21 cellular contexts compared by ENCODE assay signal in the genomic region with DNA sequence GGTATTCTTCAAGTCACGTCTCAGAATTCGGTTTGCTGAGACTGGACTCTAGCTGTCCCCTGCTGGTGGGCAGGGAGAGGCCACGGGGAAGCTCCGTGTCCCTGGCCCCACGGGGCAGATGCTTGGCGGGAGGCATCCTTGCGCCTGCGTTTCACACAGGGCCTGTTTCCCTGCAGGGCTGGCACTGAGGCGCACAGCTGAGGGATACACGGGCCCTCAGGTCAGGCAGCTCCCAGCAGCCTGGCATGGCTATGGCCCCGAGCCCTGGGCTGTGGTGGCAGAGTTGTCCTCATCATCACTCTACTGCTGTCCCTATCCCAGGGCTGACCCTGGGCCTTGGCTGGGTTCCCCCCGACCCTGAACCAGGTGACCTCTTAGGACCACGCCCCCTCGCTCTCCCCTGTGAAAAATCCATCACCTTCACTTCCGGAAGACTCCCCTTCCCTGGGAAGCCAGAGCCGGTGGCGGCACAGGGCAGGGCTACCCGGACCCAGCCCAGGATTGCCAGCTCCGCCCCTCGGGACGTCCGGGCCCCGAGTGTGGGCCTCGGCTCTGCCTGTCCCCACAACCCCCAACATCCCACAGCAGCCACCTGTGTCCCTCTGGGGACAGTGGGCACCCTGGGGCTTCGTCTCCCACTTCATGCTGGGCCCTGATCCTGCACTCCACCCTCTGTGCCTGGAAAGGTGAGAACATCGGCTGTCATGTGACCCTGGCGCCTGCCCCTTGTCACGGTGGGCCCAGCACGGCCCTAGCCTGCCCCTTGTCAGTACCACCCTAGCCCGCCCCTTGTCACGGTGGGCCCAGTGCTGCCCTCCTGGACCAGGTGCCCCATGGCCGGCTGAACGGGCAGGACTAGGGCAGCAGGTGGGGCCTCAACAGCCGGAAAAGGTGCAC. TPM values are rescaled to one million over a fixed set of nuclear protein-coding genes. Genes with fewer than 3 reads are reported as not detected.
DNase-seq lines count a peak whose midpoint lies in the region; ATAC-seq, FAIRE-seq and TF ChIP-seq lines count a peak whose summit lies in the region.
"Had no signal": no experiment of that assay in that cellular context is flagged by ENCODE, and none has a peak within 500 bp of the region (broad histone marks: within the 10 kb centered on the region; RNA-seq: fewer than 3 reads in every experiment).

No MANE protein-coding gene starts in this region.

- H3K4me3 Mint-ChIP-seq in stimulated activated naive B cell treated with anti-CD40 and anti-IgM and Interleukin-4, amounts not matched to agents 10 μg/mL and 1 μg/mL and 100 μg/mL, for 72 hours, result no peak overlapping the region
- H3K4me3 Mint-ChIP-seq: CD8-positive, alpha-beta T cell; GM23338 had no signal

- no peak overlapping the region; the same call in 1 of the 2 replicates for H3K27ac ChIP-seq in HCT116 (ENCODE audit: low read depth, low read length)
- no peak overlapping the region for H3K27ac ChIP-seq in K562 (ENCODE audit: extremely low read depth, low read depth, low read length)

- H3K9ac ChIP-seq in HCT116 (ENCODE audit: low read length) (no peak overlapping the region), K562 (ENCODE audit: insufficient read depth in 1 of 2, low read depth in 2 of 2, low read length in 2 of 2) (no peak overlapping the region; a peak in 1 of 4 replicates)

- peaks cover 19% of the 10 kb centered on the region for H3K79me2 ChIP-seq in HCT116 (ENCODE audit: insufficient read depth, low read length)
- H3K79me2 ChIP-seq in K562 (ENCODE audit: control insufficient read depth, insufficient read depth, low read length), result peaks cover 19% of the 10 kb centered on the region

- H3K9me1 ChIP-seq in K562 (ENCODE audit: control insufficient read depth, insufficient read depth, low read length), result no peaks in the 10 kb centered on the region

- CTCF ChIA-PET in HCT116 (lab: Charles Lee), result interaction anchor here (0.9 kb wide), 1 partner anchor 41 kb away, joined by 4 read pairs; no protein-coding TSS in a partner anchor
- CTCF ChIA-PET in K562 (lab: Yijun Ruan, JAX; ENCODE audit: low intra/inter-chr PET ratio), result no interaction called here

- POLR2A ChIA-PET in HCT116 (lab: Charles Lee) (no interaction called here), K562 (lab: Yijun Ruan, JAX) (interaction anchor here (0.6 to 1.0 kb wide), 3 partner anchors 23 to 714 kb away, joined by 3 to 4 read pairs (median 3); a partner anchor contains a TSS)

- TF ChIP-seq POLR2A in HCT116 (IDR thresholded peaks at IDR 0.05; ENCODE audit: borderline replicate concordance, extremely low read depth, insufficient read depth, insufficient read length), result no peak
- TF ChIP-seq POLR2A in K562 (conservative IDR thresholded peaks at IDR 0.05), result peak; percentile 34

- no peaks in the 10 kb centered on the region for H3K9me3 Mint-ChIP-seq in stimulated activated naive B cell treated with anti-CD40 and anti-IgM and Interleukin-4, amounts not matched to agents 10 μg/mL and 1 μg/mL and 100 μg/mL, for 72 hours
- H3K9me3 Mint-ChIP-seq: CD8-positive, alpha-beta T cell; GM23338 had no signal

- H3K36me3 ChIP-seq in HCT116 (ENCODE audit: control insufficient read depth in 1 of 2, insufficient read depth in 2 of 2, low read length in 2 of 2) (peaks cover 8 to 47% of the 10 kb centered on the region in 2 experiments; a peak in 3 of 4 replicates), K562 (ENCODE audit: control insufficient read depth, insufficient read depth, low read length) (peaks cover 90% of the 10 kb centered on the region; the same call in 2 of the 3 replicates)

- no peak overlapping the region for H2AFZ ChIP-seq in HCT116 (ENCODE audit: low read depth, low read length, poor library complexity, severe bottlenecking)
- H2AFZ ChIP-seq in K562 (ENCODE audit: low read depth, low read length), result no peak overlapping the region
- H2AFZ ChIP-seq: GM23338 had no signal

- TF ChIP-seq RAD21 in HCT116 (IDR thresholded peaks at IDR 0.05; ENCODE audit: low read depth) (no peak), K562 (CRISPR knock-in tag; conservative IDR thresholded peaks at IDR 0.05 in 1 of 2, IDR thresholded peaks at IDR 0.05 in 1 of 2) (no peak)

- RAD21 ChIA-PET in HCT116 (lab: Charles Lee; ENCODE audit: low non-redundant PET in 1 of 2, low total read pairs in 2 of 2, uncharacterized antibody in 2 of 2, unreplicated experiment in 2 of 2), result no interaction called here

- in situ Hi-C loops in K562 (cut with MboI), result no loop called here

- DNase-seq in left ventricle myocardium superior (no peak), left cardiac atrium (no peak), HCT116 (ENCODE audit: low read depth, low spot score) (no peak), K562 (ENCODE audit: extremely low read depth in 1 of 4, low spot score in 3 of 4) (peak in 2 of 4 experiments; percentile 22 to 30)
- no peak for DNase-seq in stimulated activated naive B cell treated with anti-CD40 and anti-IgM and Interleukin-4, amounts not matched to agents 10 μg/mL and 1 μg/mL and 100 μg/mL, for 72 hours
- no peak for DNase-seq in activated CD4-positive, alpha-beta T cell treated with anti-CD3 and anti-CD28 coated beads for 48 hours
- DNase-seq: DMS79 treated with DMSO at 0.1 percent for 48 hours; KBM-7; NCI-H1694 treated with DMSO at 0.1 percent for 48 hours; NCI-H510A; NCI-H748 treated with DMSO at 0.1 percent for 48 hours; NK-92 treated with Interleukin-12 subunit alpha and Interleukin-12 subunit beta, amount 100 ng/mL, for 24 hours; SIG-M5 had no signal

- no TSS peak for BruUV-seq in HCT116 (replicated peaks; lab: Mats Ljungman, UMichigan)
- no TSS peak for BruUV-seq in K562 (replicated peaks; lab: Mats Ljungman, UMichigan)

- no peaks in the 10 kb centered on the region for H3K9me2 ChIP-seq in HCT116 (ENCODE audit: insufficient read depth)

- no peaks in the 10 kb centered on the region for H3K9me3 ChIP-seq in HCT116 (ENCODE audit: control insufficient read depth in 1 of 2, insufficient read depth in 1 of 2, low read depth in 1 of 2, low read length in 2 of 2)
- no peaks in the 10 kb centered on the region for H3K9me3 ChIP-seq in K562 (replicated peaks; ENCODE audit: control insufficient read depth, insufficient read depth, low read depth, low read length)

- peak overlapping the region; percentile 14 for H3K27ac Mint-ChIP-seq in stimulated activated naive B cell treated with anti-CD40 and anti-IgM and Interleukin-4, amounts not matched to agents 10 μg/mL and 1 μg/mL and 100 μg/mL, for 72 hours
- H3K27ac Mint-ChIP-seq: CD8-positive, alpha-beta T cell; GM23338 had no signal

- 83% methylated on average over 32 of the region's 34 CpGs for WGBS in K562 (ENCODE audit: insufficient coverage, low coverage, missing lambda C conversion rate)

- H4K20me1 ChIP-seq in HCT116 (ENCODE audit: insufficient read depth) (no peaks in the 10 kb centered on the region), K562 (replicated peaks; ENCODE audit: control insufficient read depth, insufficient read depth, low read length) (no peaks in the 10 kb centered on the region)

- TF ChIP-seq CTCF in HCT116 (IDR thresholded peaks at IDR 0.05 in 2 of 3, conservative IDR thresholded peaks at IDR 0.05 in 1 of 3; ENCODE audit: borderline replicate concordance in 1 of 3, insufficient read depth in 1 of 3, low read depth in 2 of 3, low read length in 2 of 3) (no peak), K562 (IDR thresholded peaks at IDR 0.05 in 2 of 3, conservative IDR thresholded peaks at IDR 0.05 in 1 of 3; ENCODE audit: insufficient read depth in 2 of 3, low read depth in 1 of 3, low read length in 3 of 3) (peak in 2 of 3 experiments; percentile 15 to 27; a peak in 2 of 6 replicates)

- H3K27me3 Mint-ChIP-seq in stimulated activated naive B cell treated with anti-CD40 and anti-IgM and Interleukin-4, amounts not matched to agents 10 μg/mL and 1 μg/mL and 100 μg/mL, for 72 hours, result no peaks in the 10 kb centered on the region

- no peak overlapping the region for H3K4me2 ChIP-seq in HCT116 (ENCODE audit: low read length)
- H3K4me2 ChIP-seq in K562 (ENCODE audit: insufficient read depth, low read length), result no peak overlapping the region
- H3K4me2 ChIP-seq: GM23338 had no signal

- peaks cover 3 to 7% of the 10 kb centered on the region in 2 donors for H3K4me1 Mint-ChIP-seq in stimulated activated naive B cell treated with anti-CD40 and anti-IgM and Interleukin-4, amounts not matched to agents 10 μg/mL and 1 μg/mL and 100 μg/mL, for 72 hours
- H3K4me1 Mint-ChIP-seq: GM23338 had no signal

- H3K27me3 ChIP-seq in HCT116 (ENCODE audit: insufficient read depth, low read length), result no peaks in the 10 kb centered on the region
- H3K27me3 ChIP-seq in K562 (ENCODE audit: control insufficient read depth in 2 of 2, insufficient read depth in 2 of 2, low read length in 2 of 2), result no peaks in the 10 kb centered on the region

- no peak for TF ChIP-seq EP300 in K562 (IDR thresholded peaks at IDR 0.05; ENCODE audit: low read length)

- ATAC-seq in left ventricle myocardium superior, result peak; percentile 6
- ATAC-seq in left cardiac atrium, result no peak
- ATAC-seq in HCT116, result peak; percentile 13; the same call in 1 of the 2 replicates
- peak; percentile 14 for ATAC-seq in K562
- no peak for ATAC-seq in stimulated activated naive B cell treated with anti-CD40 and anti-IgM and Interleukin-4, amounts not matched to agents 10 μg/mL and 1 μg/mL and 100 μg/mL, for 72 hours (replicated peaks)
- no peak for ATAC-seq in esophagus mucosa
- no peak for ATAC-seq in HG03139 (IDR thresholded peaks at IDR 0.05; ENCODE audit: unreplicated experiment)
- ATAC-seq: CD8-positive, alpha-beta T cell; GM23338 had no signal

- H3K36me3 Mint-ChIP-seq in stimulated activated naive B cell treated with anti-CD40 and anti-IgM and Interleukin-4, amounts not matched to agents 10 μg/mL and 1 μg/mL and 100 μg/mL, for 72 hours, result peaks cover 23 to 29% of the 10 kb centered on the region in 2 donors

- H3K4me1 ChIP-seq in HCT116 (ENCODE audit: control insufficient read depth in 1 of 2, insufficient read depth in 2 of 2, low read length in 2 of 2) (peaks cover 0 to 9% of the 10 kb centered on the region in 2 experiments; a peak in 1 of 4 replicates), K562 (replicated peaks in 1 of 2; ENCODE audit: control insufficient read depth in 2 of 2, insufficient read depth in 2 of 2, low read length in 2 of 2) (peaks cover 0 to 71% of the 10 kb centered on the region in 2 experiments; a peak in 2 of 5 replicates)

- H3K4me3 ChIP-seq in HCT116 (replicated peaks in 1 of 2; ENCODE audit: low read depth in 1 of 2, low read length in 2 of 2) (no peak overlapping the region), K562 (no peak overlapping the region)
- H3K4me3 ChIP-seq: GM23338 had no signal

- intact Hi-C loops in left ventricle myocardium superior (cut with micrococcal nuclease) (no loop called here), left cardiac atrium (cut with DNase I) (no loop called here), HCT116 (cut with micrococcal nuclease) (no loop called here), K562 (cut with micrococcal nuclease) (no loop called here)

- FAIRE-seq in K562 (lab: Jason Lieb, UNC), result no peak
- FAIRE-seq: A204.1, GM18507 had no signal

RNA-seq across cellular contexts. Expression of a gene that starts 5.0 kb away (rescaled TPM):
- 155 TPM for total RNA-seq in left ventricle myocardium superior
- total RNA-seq in left cardiac atrium, result 100 to 1,000 TPM; 176 to 198 TPM
- total RNA-seq in HCT116 (2021; ENCODE audit: unreplicated experiment), result 291 TPM
- polyA plus RNA-seq in HCT116 (2012), result 302 and 326 TPM in 2 replicates
- total RNA-seq in K562 (2011; cell fraction: chromatin; rRNA removed; ENCODE audit: low replicate concordance), result 175 and 615 TPM in 2 replicates
- 837 and 852 TPM in 2 replicates for total RNA-seq in K562 (2011; cell fraction: nucleolus; rRNA removed)
- 311 and 347 TPM in 2 replicates for total RNA-seq in K562 (2011; cell fraction: nucleoplasm; rRNA removed)
- 231 and 272 TPM in 2 replicates for total RNA-seq in K562 (2014; rRNA removed)
- 11.3 and 24.9 TPM in 2 replicates for total RNA-seq in K562 (2014; rRNA removed; fragmentation: Illumina TruSeq; extraction: Trizol)
- 140 and 141 TPM in 2 replicates for total RNA-seq in K562 (2015; rRNA removed; fragmentation: Illumina TruSeq; extraction: Trizol)
- total RNA-seq in K562 (2021), result 311 and 322 TPM in 2 replicates
- polyA plus RNA-seq in K562 (2011; rRNA removed), result 132 and 158 TPM in 2 replicates
- polyA plus RNA-seq in K562 (2011; cell fraction: cytosol; rRNA removed), result 141 and 377 TPM in 2 replicates
- 1,627 and 2,902 TPM in 2 replicates for polyA plus RNA-seq in K562 (2011; cell fraction: nucleus; rRNA removed)
- 245 and 282 TPM in 2 replicates for polyA plus RNA-seq in K562 (2012)
- 48.4 and 105 TPM in 2 replicates for polyA plus RNA-seq in K562 (2014; fragmentation: Illumina TruSeq; extraction: Trizol)
- polyA plus RNA-seq in K562 (2014; fragmentation: Nextera tagmentation; extraction: Ambion mirVana), result 1 to 10 TPM in 1 of 2 experiments, under 1 TPM in 1; 0.99 to 4.1 TPM
- 352 and 365 TPM in 2 replicates for polyA plus RNA-seq in K562 (2014; rRNA removed)
- polyA minus RNA-seq in K562 (2011; rRNA and poly(A)+ RNA removed), result 9.4 and 25.8 TPM in 2 replicates
- 61.7 and 63.0 TPM in 2 replicates for polyA minus RNA-seq in K562 (2011; cell fraction: cytosol; rRNA and poly(A)+ RNA removed)
- 112 and 134 TPM in 2 replicates for polyA minus RNA-seq in K562 (2011; cell fraction: nucleus; rRNA and poly(A)+ RNA removed)
- total RNA-seq in esophagus mucosa, result 75.3 TPM

RNA-seq across cellular contexts. Expression of a gene that starts 22.7 kb away (rescaled TPM):
- total RNA-seq in left ventricle myocardium superior (21.4 TPM), left cardiac atrium (10 to 100 TPM; 21.9 to 28.8 TPM), HCT116 (2021; ENCODE audit: unreplicated experiment) (50.9 TPM), K562 (2014; rRNA removed) (30.1 and 35.1 TPM in 2 replicates), K562 (2014; rRNA removed; fragmentation: Illumina TruSeq; extraction: Trizol) (14.4 and 14.8 TPM in 2 replicates), K562 (2015; rRNA removed; fragmentation: Illumina TruSeq; extraction: Trizol) (21.0 and 21.6 TPM in 2 replicates), K562 (2021) (33.9 and 36.6 TPM in 2 replicates), esophagus mucosa (46.2 TPM)
- polyA plus RNA-seq in HCT116 (2012), result 53.6 and 53.7 TPM in 2 replicates
- 158 and 355 TPM in 2 replicates for total RNA-seq in K562 (2011; cell fraction: chromatin; rRNA removed; ENCODE audit: low replicate concordance)
- 181 and 194 TPM in 2 replicates for total RNA-seq in K562 (2011; cell fraction: nucleolus; rRNA removed)
- total RNA-seq in K562 (2011; cell fraction: nucleoplasm; rRNA removed), result 119 and 136 TPM in 2 replicates
- polyA plus RNA-seq in K562 (2011; rRNA removed) (27.3 and 40.1 TPM in 2 replicates), K562 (2014; fragmentation: Illumina TruSeq; extraction: Trizol) (23.8 and 31.3 TPM in 2 replicates), K562 (2014; fragmentation: Nextera tagmentation; extraction: Ambion mirVana) (under 1 TPM; 0.55 to 0.89 TPM), K562 (2014; rRNA removed) (29.6 and 33.6 TPM in 2 replicates)
- 33.0 and 35.1 TPM in 2 replicates for polyA plus RNA-seq in K562 (2011; cell fraction: cytosol; rRNA removed)
- 128 and 134 TPM in 2 replicates for polyA plus RNA-seq in K562 (2011; cell fraction: nucleus; rRNA removed)
- 25.3 and 58.7 TPM in 2 replicates for polyA plus RNA-seq in K562 (2012)
- polyA minus RNA-seq in K562 (2011; rRNA and poly(A)+ RNA removed), result 32.0 and 36.7 TPM in 2 replicates
- polyA minus RNA-seq in K562 (2011; cell fraction: cytosol; rRNA and poly(A)+ RNA removed), result 17.1 and 24.8 TPM in 2 replicates
- polyA minus RNA-seq in K562 (2011; cell fraction: nucleus; rRNA and poly(A)+ RNA removed), result 38.5 and 64.6 TPM in 2 replicates

RNA-seq across cellular contexts. Expression of a gene that starts 29.5 kb away (rescaled TPM):
- total RNA-seq in left ventricle myocardium superior (not detected), left cardiac atrium (not detected), HCT116 (2021; ENCODE audit: unreplicated experiment) (23.1 TPM), K562 (2014; rRNA removed) (not detected in 2 replicates), K562 (2014; rRNA removed; fragmentation: Illumina TruSeq; extraction: Trizol) (not detected in 2 replicates), K562 (2015; rRNA removed; fragmentation: Illumina TruSeq; extraction: Trizol) (not detected in 2 replicates), K562 (2021) (0.35 and 0.36 TPM in 2 replicates), esophagus mucosa (0.12 TPM)
- polyA plus RNA-seq in HCT116 (2012), result 8.6 and 12.5 TPM in 2 replicates
- total RNA-seq in K562 (2011; cell fraction: chromatin; rRNA removed; ENCODE audit: low replicate concordance), result 0.25 and 3.0 TPM in 2 replicates
- total RNA-seq in K562 (2011; cell fraction: nucleolus; rRNA removed), result 0.67 and 3.3 TPM in 2 replicates
- total RNA-seq in K562 (2011; cell fraction: nucleoplasm; rRNA removed), result 0.53 and 1.2 TPM in 2 replicates
- polyA plus RNA-seq in K562 (2011; rRNA removed) (0.03 and 0.04 TPM in 2 replicates), K562 (2014; fragmentation: Illumina TruSeq; extraction: Trizol) (0.08 TPM in 1 of 2 replicates, not detected in the other), K562 (2014; fragmentation: Nextera tagmentation; extraction: Ambion mirVana) (not detected), K562 (2014; rRNA removed) (0.08 and 0.16 TPM in 2 replicates)
- polyA plus RNA-seq in K562 (2011; cell fraction: cytosol; rRNA removed), result 0.04 and 0.07 TPM in 2 replicates
- 0.34 and 0.67 TPM in 2 replicates for polyA plus RNA-seq in K562 (2011; cell fraction: nucleus; rRNA removed)
- polyA plus RNA-seq in K562 (2012), result 0.35 and 0.38 TPM in 2 replicates
- not detected in 2 replicates for polyA minus RNA-seq in K562 (2011; rRNA and poly(A)+ RNA removed)
- polyA minus RNA-seq in K562 (2011; cell fraction: cytosol; rRNA and poly(A)+ RNA removed), result not detected in 2 replicates
- 0.13 and 0.56 TPM in 2 replicates for polyA minus RNA-seq in K562 (2011; cell fraction: nucleus; rRNA and poly(A)+ RNA removed)
- total RNA-seq: CD8-positive, alpha-beta T cell; G401; RPMI7951 had no signal

RNA-seq across cellular contexts. Expression of a gene that starts 32.2 kb away (rescaled TPM):
- total RNA-seq in left ventricle myocardium superior, result 12.6 TPM
- total RNA-seq in left cardiac atrium, result 10 to 100 TPM; 13.5 to 14.0 TPM
- 11.0 TPM for total RNA-seq in HCT116 (2021; ENCODE audit: unreplicated experiment)
- 4.6 and 5.3 TPM in 2 replicates for polyA plus RNA-seq in HCT116 (2012)
- total RNA-seq in K562 (2011; cell fraction: chromatin; rRNA removed; ENCODE audit: low replicate concordance), result 10.1 and 23.7 TPM in 2 replicates
- total RNA-seq in K562 (2011; cell fraction: nucleolus; rRNA removed), result 16.3 and 18.0 TPM in 2 replicates
- 9.3 and 10.3 TPM in 2 replicates for total RNA-seq in K562 (2011; cell fraction: nucleoplasm; rRNA removed)
- total RNA-seq in K562 (2014; rRNA removed), result 3.7 and 5.1 TPM in 2 replicates
- total RNA-seq in K562 (2014; rRNA removed; fragmentation: Illumina TruSeq; extraction: Trizol), result 1.5 and 1.6 TPM in 2 replicates
- total RNA-seq in K562 (2015; rRNA removed; fragmentation: Illumina TruSeq; extraction: Trizol), result 5.1 and 5.2 TPM in 2 replicates
- 8.6 and 8.8 TPM in 2 replicates for total RNA-seq in K562 (2021)
- 1.5 and 3.0 TPM in 2 replicates for polyA plus RNA-seq in K562 (2011; rRNA removed)
- polyA plus RNA-seq in K562 (2011; cell fraction: cytosol; rRNA removed), result 2.4 and 2.6 TPM in 2 replicates
- polyA plus RNA-seq in K562 (2011; cell fraction: nucleus; rRNA removed), result 17.8 and 18.3 TPM in 2 replicates
- polyA plus RNA-seq in K562 (2012), result 6.6 and 13.1 TPM in 2 replicates
- 5.2 and 5.3 TPM in 2 replicates for polyA plus RNA-seq in K562 (2014; fragmentation: Illumina TruSeq; extraction: Trizol)
- polyA plus RNA-seq in K562 (2014; fragmentation: Nextera tagmentation; extraction: Ambion mirVana), result under 1 TPM; 0.20 to 0.29 TPM
- 5.0 and 7.1 TPM in 2 replicates for polyA plus RNA-seq in K562 (2014; rRNA removed)
- 0.69 and 0.74 TPM in 2 replicates for polyA minus RNA-seq in K562 (2011; rRNA and poly(A)+ RNA removed)
- polyA minus RNA-seq in K562 (2011; cell fraction: cytosol; rRNA and poly(A)+ RNA removed), result 1.4 and 1.5 TPM in 2 replicates
- 3.0 and 4.1 TPM in 2 replicates for polyA minus RNA-seq in K562 (2011; cell fraction: nucleus; rRNA and poly(A)+ RNA removed)
- 4.9 TPM for total RNA-seq in esophagus mucosa

RNA-seq across cellular contexts. Expression of a gene that starts 39.1 kb away (rescaled TPM):
- total RNA-seq in left ventricle myocardium superior (0.12 TPM), left cardiac atrium (under 1 TPM; 0.39 to 0.44 TPM), HCT116 (2021; ENCODE audit: unreplicated experiment) (71.7 TPM), K562 (2014; rRNA removed) (91.8 and 115 TPM in 2 replicates), K562 (2014; rRNA removed; fragmentation: Illumina TruSeq; extraction: Trizol) (13.1 and 15.8 TPM in 2 replicates), K562 (2015; rRNA removed; fragmentation: Illumina TruSeq; extraction: Trizol) (40.8 and 42.4 TPM in 2 replicates), K562 (2021) (72.1 and 78.8 TPM in 2 replicates), esophagus mucosa (13.8 TPM)
- polyA plus RNA-seq in HCT116 (2012), result 48.5 and 59.4 TPM in 2 replicates
- 12.7 and 42.0 TPM in 2 replicates for total RNA-seq in K562 (2011; cell fraction: chromatin; rRNA removed; ENCODE audit: low replicate concordance)
- 49.3 and 51.2 TPM in 2 replicates for total RNA-seq in K562 (2011; cell fraction: nucleolus; rRNA removed)
- total RNA-seq in K562 (2011; cell fraction: nucleoplasm; rRNA removed), result 20.6 and 22.4 TPM in 2 replicates
- polyA plus RNA-seq in K562 (2011; rRNA removed) (18.8 and 24.2 TPM in 2 replicates), K562 (2014; fragmentation: Illumina TruSeq; extraction: Trizol) (18.3 and 41.2 TPM in 2 replicates), K562 (2014; fragmentation: Nextera tagmentation; extraction: Ambion mirVana) (1 to 10 TPM; 3.4 to 3.7 TPM), K562 (2014; rRNA removed) (56.5 and 67.8 TPM in 2 replicates)
- 28.2 and 80.8 TPM in 2 replicates for polyA plus RNA-seq in K562 (2011; cell fraction: cytosol; rRNA removed)
- 42.6 and 60.8 TPM in 2 replicates for polyA plus RNA-seq in K562 (2011; cell fraction: nucleus; rRNA removed)
- 27.0 and 33.0 TPM in 2 replicates for polyA plus RNA-seq in K562 (2012)
- polyA minus RNA-seq in K562 (2011; rRNA and poly(A)+ RNA removed), result 6.7 and 11.1 TPM in 2 replicates
- 29.9 and 32.2 TPM in 2 replicates for polyA minus RNA-seq in K562 (2011; cell fraction: cytosol; rRNA and poly(A)+ RNA removed)
- polyA minus RNA-seq in K562 (2011; cell fraction: nucleus; rRNA and poly(A)+ RNA removed), result 16.6 and 17.5 TPM in 2 replicates

Comparison
In these comparisons a context has a peak if more than half of its experiments do, and no peak if none do; other contexts are left out.
1. ATAC-seq: peak in left ventricle myocardium superior (single experiment), HCT116 (single experiment) and K562 (single experiment); none in left cardiac atrium (0 of 2), stimulated activated naive B cell treated with anti-CD40 and anti-IgM and Interleukin-4, amounts not matched to agents 10 μg/mL and 1 μg/mL and 100 μg/mL, for 72 hours (0 of 2), esophagus mucosa (single experiment) and HG03139 (single experiment).
2. CTCF ChIP-seq: peak in K562 (2 of 3); none in HCT116 (0 of 3).